Comparison of ENCODE assay signal across 9 cellular contexts in genomic region chr14:74425525-74426201, GRCh38. TPM values are rescaled to one million over a fixed set of nuclear protein-coding genes. Genes with fewer than 3 reads are reported as not detected.
DNase-seq lines count a peak whose midpoint lies in the region; ATAC-seq, FAIRE-seq and TF ChIP-seq lines count a peak whose summit lies in the region.
"Had no signal": no experiment of that assay in that cellular context is flagged by ENCODE, and none has a peak within 500 bp of the region (broad histone marks: within the 10 kb centered on the region; RNA-seq: fewer than 3 reads in every experiment).

No MANE protein-coding gene starts in this region.

- no peaks in the 10 kb centered on the region for H3K36me3 Mint-ChIP-seq in T-helper 2 cell treated with Interferon-gamma antibody and Interleukin-4, amounts not matched to agents 5 μg/mL and 100 μg/mL, for 36 hours (ENCODE audit: low read depth)
- no peaks in the 10 kb centered on the region for H3K36me3 Mint-ChIP-seq in HFFc6 (ENCODE audit: low read depth)

- no peaks in the 10 kb centered on the region for H3K9me1 ChIP-seq in K562 (ENCODE audit: control insufficient read depth, insufficient read depth, low read length)

- H3K27me3 Mint-ChIP-seq in T-helper 2 cell treated with Interferon-gamma antibody and Interleukin-4, amounts not matched to agents 5 μg/mL and 100 μg/mL, for 36 hours (ENCODE audit: low read depth): peaks cover 27% of the 10 kb centered on the region
- H3K27me3 Mint-ChIP-seq in HFFc6 (ENCODE audit: insufficient read depth): peaks cover 57% of the 10 kb centered on the region

- H2AFZ ChIP-seq in K562 (ENCODE audit: low read depth, low read length): no peak overlapping the region

- H3K9me3 Mint-ChIP-seq in T-helper 2 cell treated with Interferon-gamma antibody and Interleukin-4, amounts not matched to agents 5 μg/mL and 100 μg/mL, for 36 hours: no peaks in the 10 kb centered on the region
- H3K9me3 Mint-ChIP-seq in HFFc6: no peaks in the 10 kb centered on the region

- FAIRE-seq in K562 (lab: Jason Lieb, UNC): no peak

- in situ Hi-C loops in K562 (cut with MboI): no loop called here

- intact Hi-C loops in K562 (cut with micrococcal nuclease): no loop called here
- intact Hi-C loops in right lobe of liver (cut with DNase I): no loop called here

- no peak overlapping the region for H3K4me2 ChIP-seq in K562 (ENCODE audit: insufficient read depth, low read length)

- H3K27me3 ChIP-seq in K562 (ENCODE audit: control insufficient read depth in 2 of 2, insufficient read depth in 2 of 2, low read length in 2 of 2): peaks cover 0 to 19% of the 10 kb centered on the region in 2 experiments; a peak in 2 of 5 replicates
- no peaks in the 10 kb centered on the region for H3K27me3 ChIP-seq in right lobe of liver

- TF ChIP-seq EP300 in K562 (IDR thresholded peaks at IDR 0.05; ENCODE audit: low read length): no peak

- peak; percentile 89 for DNase-seq in GM03348 (ENCODE audit: low spot score)
- DNase-seq in T-helper 2 cell treated with Interferon-gamma antibody and Interleukin-4, amounts not matched to agents 5 μg/mL and 100 μg/mL, for 36 hours (ENCODE audit: low spot score): peak; percentile 52
- peak; percentile 37 to 87 (median 81) for DNase-seq in K562 (ENCODE audit: extremely low read depth in 1 of 4, low spot score in 3 of 4)
- DNase-seq in right lobe of liver: peak in 2 of 3 donors; percentile 42 to 49
- peak; percentile 68 for DNase-seq in stimulated activated naive CD8-positive, alpha-beta T cell treated with anti-CD3 and anti-CD28 coated beads, Interleukin-15, Interleukin-2, amounts not matched to agents 100 U/mL and 50 U/mL, for 24 hours
- DNase-seq in HFFc6: no peak
- no peak for DNase-seq in amniotic stem cell (lab: John Stamatoyannopoulos, UW)

- no peak for TF ChIP-seq POLR2A in K562 (conservative IDR thresholded peaks at IDR 0.05)
- no peak for TF ChIP-seq POLR2A in right lobe of liver (IDR thresholded peaks at IDR 0.05)

- H4K20me1 ChIP-seq in K562 (replicated peaks; ENCODE audit: control insufficient read depth, insufficient read depth, low read length): no peaks in the 10 kb centered on the region

- TF ChIP-seq RAD21 in K562 (CRISPR knock-in tag; conservative IDR thresholded peaks at IDR 0.05 in 1 of 2, IDR thresholded peaks at IDR 0.05 in 1 of 2): no peak

- H3K4me1 ChIP-seq in K562 (replicated peaks in 1 of 2; ENCODE audit: control insufficient read depth in 2 of 2, insufficient read depth in 2 of 2, low read length in 2 of 2) (peaks cover 0 to 6% of the 10 kb centered on the region in 2 experiments; a peak in 2 of 5 replicates), right lobe of liver (no peaks in the 10 kb centered on the region)

- H3K4me1 Mint-ChIP-seq in T-helper 2 cell treated with Interferon-gamma antibody and Interleukin-4, amounts not matched to agents 5 μg/mL and 100 μg/mL, for 36 hours (ENCODE audit: low read depth): peaks cover 2% of the 10 kb centered on the region
- no peaks in the 10 kb centered on the region for H3K4me1 Mint-ChIP-seq in HFFc6 (ENCODE audit: low read depth)

- H3K36me3 ChIP-seq in K562 (ENCODE audit: control insufficient read depth, insufficient read depth, low read length) (no peaks in the 10 kb centered on the region), right lobe of liver (no peaks in the 10 kb centered on the region)

- no peak overlapping the region for H3K4me3 Mint-ChIP-seq in T-helper 2 cell treated with Interferon-gamma antibody and Interleukin-4, amounts not matched to agents 5 μg/mL and 100 μg/mL, for 36 hours
- H3K4me3 Mint-ChIP-seq in HFFc6: no peak overlapping the region

- ATAC-seq in K562 (peak; percentile 96), right lobe of liver (peak; percentile 64 to 89 (median 72)), HG03457 (IDR thresholded peaks at IDR 0.05; ENCODE audit: unreplicated experiment) (no peak)
- peak; percentile 63 for ATAC-seq in stimulated activated naive CD8-positive, alpha-beta T cell treated with anti-CD3 and anti-CD28 coated beads, Interleukin-15, Interleukin-2, amounts not matched to agents 100 U/mL and 50 U/mL, for 24 hours

- 0% methylated on average over 1 of the region's 66 CpGs for WGBS in K562 (ENCODE audit: insufficient coverage, low coverage, missing lambda C conversion rate)
- WGBS in right lobe of liver (ENCODE audit: insufficient coverage, low coverage, low lambda C conversion rate, missing lambda C conversion rate): 4% methylated on average over 10 of the region's 66 CpGs

- no peak overlapping the region for H3K27ac Mint-ChIP-seq in T-helper 2 cell treated with Interferon-gamma antibody and Interleukin-4, amounts not matched to agents 5 μg/mL and 100 μg/mL, for 36 hours
- H3K27ac Mint-ChIP-seq in HFFc6: no peak overlapping the region

- no TSS peak for BruUV-seq in K562 (replicated peaks; lab: Mats Ljungman, UMichigan)

- H3K9me3 ChIP-seq in K562 (replicated peaks; ENCODE audit: control insufficient read depth, insufficient read depth, low read depth, low read length) (no peaks in the 10 kb centered on the region), right lobe of liver (no peaks in the 10 kb centered on the region)

- TF ChIP-seq CTCF in K562 (IDR thresholded peaks at IDR 0.05 in 2 of 3, conservative IDR thresholded peaks at IDR 0.05 in 1 of 3; ENCODE audit: insufficient read depth in 2 of 3, low read depth in 1 of 3, low read length in 3 of 3) (no peak), right lobe of liver (IDR thresholded peaks at IDR 0.05) (no peak), HFFc6 (IDR thresholded peaks at IDR 0.05) (no peak)

- H3K79me2 ChIP-seq in K562 (ENCODE audit: control insufficient read depth, insufficient read depth, low read length): no peaks in the 10 kb centered on the region

- CTCF ChIA-PET in K562 (lab: Yijun Ruan, JAX; ENCODE audit: low intra/inter-chr PET ratio): no interaction called here

- H3K4me3 ChIP-seq in K562 (no peak overlapping the region), right lobe of liver (no peak overlapping the region)

- no peak overlapping the region for H3K9ac ChIP-seq in K562 (ENCODE audit: insufficient read depth in 1 of 2, low read depth in 2 of 2, low read length in 2 of 2)

- POLR2A ChIA-PET in K562 (lab: Yijun Ruan, JAX): interaction anchor here (0.5 to 0.6 kb wide), 2 partner anchors 17 to 65 kb away, joined by 3 to 4 read pairs; no protein-coding TSS in a partner anchor

- H3K27ac ChIP-seq in K562 (ENCODE audit: extremely low read depth, low read depth, low read length): no peak overlapping the region
- H3K27ac ChIP-seq in right lobe of liver: no peak overlapping the region

TF ChIP-seq in K562, 482 proteins besides CTCF, POLR2A, EP300 and RAD21 (continues in another document):
- TF ChIP-seq BHLHE40 (IDR thresholded peaks at IDR 0.05; ENCODE audit: low read length) (no peak), ZNF232 (CRISPR knock-in tag; IDR thresholded peaks at IDR 0.05) (no peak), ZNF311 (CRISPR knock-in tag; IDR thresholded peaks at IDR 0.05) (no peak), KLF6 (CRISPR knock-in tag; IDR thresholded peaks at IDR 0.05; ENCODE audit: borderline replicate concordance) (no peak), EWSR1 (IDR thresholded peaks at IDR 0.05; ENCODE audit: borderline replicate concordance, low read depth, partially characterized antibody) (no peak), CTBP1 (IDR thresholded peaks at IDR 0.05; ENCODE audit: borderline replicate concordance) (no peak), FOSL1 (tag; conservative IDR thresholded peaks at IDR 0.05) (no peak)
- TF ChIP-seq, protein P1, sequence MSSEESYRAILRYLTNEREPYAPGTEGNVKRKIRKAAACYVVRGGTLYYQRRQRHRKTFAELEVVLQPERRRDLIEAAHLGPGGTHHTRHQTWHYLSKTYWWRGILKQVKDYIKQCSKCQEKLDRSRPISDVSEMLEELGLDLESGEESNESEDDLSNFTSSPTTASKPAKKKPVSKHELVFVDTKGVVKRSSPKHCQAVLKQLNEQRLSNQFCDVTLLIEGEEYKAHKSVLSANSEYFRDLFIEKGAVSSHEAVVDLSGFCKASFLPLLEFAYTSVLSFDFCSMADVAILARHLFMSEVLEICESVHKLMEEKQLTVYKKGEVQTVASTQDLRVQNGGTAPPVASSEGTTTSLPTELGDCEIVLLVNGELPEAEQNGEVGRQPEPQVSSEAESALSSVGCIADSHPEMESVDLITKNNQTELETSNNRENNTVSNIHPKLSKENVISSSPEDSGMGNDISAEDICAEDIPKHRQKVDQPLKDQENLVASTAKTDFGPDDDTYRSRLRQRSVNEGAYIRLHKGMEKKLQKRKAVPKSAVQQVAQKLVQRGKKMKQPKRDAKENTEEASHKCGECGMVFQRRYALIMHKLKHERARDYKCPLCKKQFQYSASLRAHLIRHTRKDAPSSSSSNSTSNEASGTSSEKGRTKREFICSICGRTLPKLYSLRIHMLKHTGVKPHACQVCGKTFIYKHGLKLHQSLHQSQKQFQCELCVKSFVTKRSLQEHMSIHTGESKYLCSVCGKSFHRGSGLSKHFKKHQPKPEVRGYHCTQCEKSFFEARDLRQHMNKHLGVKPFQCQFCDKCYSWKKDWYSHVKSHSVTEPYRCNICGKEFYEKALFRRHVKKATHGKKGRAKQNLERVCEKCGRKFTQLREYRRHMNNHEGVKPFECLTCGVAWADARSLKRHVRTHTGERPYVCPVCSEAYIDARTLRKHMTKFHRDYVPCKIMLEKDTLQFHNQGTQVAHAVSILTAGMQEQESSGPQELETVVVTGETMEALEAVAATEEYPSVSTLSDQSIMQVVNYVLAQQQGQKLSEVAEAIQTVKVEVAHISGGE (CRISPR knock-in tag; IDR thresholded peaks at IDR 0.05): no peak

RNA-seq across cellular contexts. Expression of gene SYNDIG1L, which starts 0.3 kb away (rescaled TPM):
- total RNA-seq in K562 (2011; cell fraction: chromatin; rRNA removed; ENCODE audit: low replicate concordance): not detected in 2 replicates
- total RNA-seq in K562 (2011; cell fraction: nucleolus; rRNA removed): not detected in 2 replicates
- not detected in 2 replicates for total RNA-seq in K562 (2011; cell fraction: nucleoplasm; rRNA removed)
- total RNA-seq in K562 (2014; rRNA removed) (not detected in 2 replicates), K562 (2014; rRNA removed; fragmentation: Illumina TruSeq; extraction: Trizol) (not detected in 2 replicates), K562 (2015; rRNA removed; fragmentation: Illumina TruSeq; extraction: Trizol) (not detected in 2 replicates), K562 (2021) (not detected in 2 replicates), right lobe of liver (not detected)
- polyA plus RNA-seq in K562 (2011; rRNA removed) (not detected in 2 replicates), K562 (2014; fragmentation: Illumina TruSeq; extraction: Trizol) (not detected in 2 replicates), K562 (2014; fragmentation: Nextera tagmentation; extraction: Ambion mirVana) (not detected), K562 (2014; rRNA removed) (not detected in 2 replicates)
- polyA plus RNA-seq in K562 (2011; cell fraction: cytosol; rRNA removed): not detected in 2 replicates
- polyA plus RNA-seq in K562 (2011; cell fraction: nucleus; rRNA removed): not detected in 2 replicates
- polyA plus RNA-seq in K562 (2012): not detected in 2 replicates
- polyA minus RNA-seq in K562 (2011; rRNA and poly(A)+ RNA removed): not detected in 2 replicates
- polyA minus RNA-seq in K562 (2011; cell fraction: cytosol; rRNA and poly(A)+ RNA removed): not detected in 2 replicates
- polyA minus RNA-seq in K562 (2011; cell fraction: nucleus; rRNA and poly(A)+ RNA removed): not detected in 2 replicates
- not detected for total RNA-seq in HFFc6 (2021; fragmentation: NEBNext Ultra II Directional; extraction: Animal tissue kit (Norgen Biotek cat#: 25700))
- total RNA-seq: dermis microvascular lymphatic vessel endothelial cell had no signal

Comparison
In these comparisons a context has a peak if more than half of its experiments do, and no peak if none do; other contexts are left out.
1. DNase-seq: peak in GM03348 (single experiment), T-helper 2 cell treated with Interferon-gamma antibody and Interleukin-4, amounts not matched to agents 5 μg/mL and 100 μg/mL, for 36 hours (single experiment), K562 (4 of 4), right lobe of liver (2 of 3) and stimulated activated naive CD8-positive, alpha-beta T cell treated with anti-CD3 and anti-CD28 coated beads, Interleukin-15, Interleukin-2, amounts not matched to agents 100 U/mL and 50 U/mL, for 24 hours (single experiment); none in HFFc6 (single experiment) and amniotic stem cell (single experiment).